ENCODE assay signal across 9 cellular contexts in the genomic region with DNA sequence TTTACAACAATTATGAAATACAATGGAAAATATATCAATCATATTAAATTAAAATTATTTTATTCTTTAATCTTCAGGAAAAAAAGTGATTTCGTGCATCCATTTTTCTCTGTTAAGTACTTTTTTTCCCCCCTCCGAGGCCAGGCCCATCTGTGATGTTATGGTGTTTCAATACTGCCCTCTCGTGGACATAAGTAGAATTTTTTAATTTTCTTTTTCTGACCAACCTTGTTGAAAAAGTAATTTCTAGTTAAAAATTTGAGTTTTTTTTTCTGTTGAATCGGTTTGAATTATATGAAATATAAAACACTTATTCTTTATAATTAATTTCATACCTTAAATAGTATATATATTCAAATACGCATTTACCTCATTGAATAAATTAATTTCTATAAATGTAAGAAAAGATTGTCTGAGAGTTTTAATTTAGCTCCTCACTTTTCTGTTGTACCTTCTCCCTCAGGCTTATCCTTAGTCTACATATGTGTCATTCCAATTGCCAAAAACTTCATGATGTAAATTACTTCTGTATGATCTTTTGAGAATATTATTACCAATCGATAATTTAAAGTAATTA.
DNase-seq lines count a peak whose midpoint lies in the region; TF ChIP-seq lines count a peak whose summit lies in the region.
"Had no signal": no experiment of that assay in that cellular context is flagged by ENCODE, and none has a peak within 500 bp of the region (broad histone marks: within the 10 kb centered on the region; RNA-seq: fewer than 3 reads in every experiment).

No MANE protein-coding gene starts in this region.

- H3K27ac ChIP-seq in HEK293 (ENCODE audit: extremely low read depth, low read depth, low read length) = no peak overlapping the region
- H3K27ac ChIP-seq: skin epidermis had no signal

- DNase-seq in NCI-H510A treated with DMSO at 0.1 percent for 48 hours (lab: John Stamatoyannopoulos, UW) (peak; percentile 5), NCI-H510A (lab: John Stamatoyannopoulos, UW) (no peak), NCI-H460 (ENCODE audit: extremely low read depth, low read depth) (peak; percentile 26), cardiac fibroblast (ENCODE audit: low read depth in 2 of 2) (peak; percentile 54 to 68), lung microvascular endothelial cell (ENCODE audit: low read depth in 2 of 2) (peak; percentile 39 to 57), NCI-H187 treated with DMSO at 0.1 percent for 48 hours (lab: John Stamatoyannopoulos, UW) (no peak), 8988T (no peak)

- CTCF ChIA-PET in HEK293 (lab: Yijun Ruan, JAX) = interaction anchor here (0.9 to 1.2 kb wide), 2 partner anchors 26 to 341 kb away, joined by 3 read pairs; no protein-coding TSS in a partner anchor

- H3K4me3 ChIP-seq in HEK293 (ENCODE audit: low read depth, low read length) = no peak overlapping the region
- no peak overlapping the region for H3K4me3 ChIP-seq in cardiac fibroblast (replicated peaks in 1 of 2; ENCODE audit: low read depth in 2 of 2, low read length in 2 of 2)
- H3K4me3 ChIP-seq: skin epidermis had no signal

- H3K36me3 ChIP-seq in HEK293 (ENCODE audit: control insufficient read depth in 2 of 2, insufficient read depth in 1 of 2, low read length in 2 of 2) = no peaks in the 10 kb centered on the region

- TF ChIP-seq CTCF in HEK293 (tag by site-specific recombination; IDR thresholded peaks at IDR 0.05) = no peak
- TF ChIP-seq CTCF in cardiac fibroblast (IDR thresholded peaks at IDR 0.05; ENCODE audit: low read depth, low read length) = peak; percentile 48

- no peaks in the 10 kb centered on the region for H3K4me1 ChIP-seq in HEK293 (ENCODE audit: control insufficient read depth, insufficient read depth, low read length)

- POLR2A ChIA-PET in HEK293 (lab: Yijun Ruan, JAX) = no interaction called here

- no peaks in the 10 kb centered on the region for H3K9me3 ChIP-seq in HEK293 (ENCODE audit: control insufficient read depth, insufficient read depth, low read depth, low read length)

TF ChIP-seq in HEK293, 187 proteins besides CTCF, POLR2A, EP300 and RAD21:
- TF ChIP-seq HOXC10 (CRISPR knock-in tag; IDR thresholded peaks at IDR 0.05) (no peak), ZNF654 (tag by site-specific recombination; IDR thresholded peaks at IDR 0.05; ENCODE audit: low read depth) (peak; percentile 57), ZNF433 (tag by site-specific recombination; IDR thresholded peaks at IDR 0.05; ENCODE audit: low read depth) (no peak)
TF ChIP-seq in HEK293: peak in this region for 1.

Comparison
In these comparisons a context has a peak if more than half of its experiments do, and no peak if none do; other contexts are left out.
1. DNase-seq: peak in NCI-H510A treated with DMSO at 0.1 percent for 48 hours (single experiment), NCI-H460 (single experiment), cardiac fibroblast (2 of 2) and lung microvascular endothelial cell (2 of 2); none in NCI-H510A (single experiment), NCI-H187 treated with DMSO at 0.1 percent for 48 hours (single experiment) and 8988T (single experiment).